13 cellular contexts compared by ENCODE assay signal in genomic region chr19:3508771-3509535, GRCh38. TPM values are rescaled to one million over a fixed set of nuclear protein-coding genes. Genes with fewer than 3 reads are reported as not detected.
DNase-seq lines count a peak whose midpoint lies in the region; ATAC-seq and TF ChIP-seq lines count a peak whose summit lies in the region.
"Had no signal": no experiment of that assay in that cellular context is flagged by ENCODE, and none has a peak within 500 bp of the region (broad histone marks: within the 10 kb centered on the region; RNA-seq: fewer than 3 reads in every experiment).

No MANE protein-coding gene starts in this region.

- no peaks in the 10 kb centered on the region for H3K27me3 Mint-ChIP-seq in CD4-positive, CD25-positive, alpha-beta regulatory T cell
- H3K27me3 Mint-ChIP-seq in IgD-negative memory B cell: no peaks in the 10 kb centered on the region
- H3K27me3 Mint-ChIP-seq in naive thymus-derived CD8-positive, alpha-beta T cell: no peaks in the 10 kb centered on the region

- no peak for TF ChIP-seq CTCF in colonic mucosa (IDR thresholded peaks at IDR 0.05)

- peaks cover 7% of the 10 kb centered on the region for H3K36me3 ChIP-seq in CD4-positive, CD25-positive, alpha-beta regulatory T cell (ENCODE audit: control insufficient read depth, insufficient read depth, low read length)
- H3K36me3 ChIP-seq in colonic mucosa (no peaks in the 10 kb centered on the region), Karpas-422 (ENCODE audit: insufficient read depth, low read length) (no peaks in the 10 kb centered on the region), SJCRH30 (peaks cover 5% of the 10 kb centered on the region)

- H3K27ac ChIP-seq in CD4-positive, CD25-positive, alpha-beta regulatory T cell (ENCODE audit: insufficient read depth, low read length, poor library complexity, severe bottlenecking): no peak overlapping the region
- no peak overlapping the region for H3K27ac ChIP-seq in colonic mucosa
- no peak overlapping the region for H3K27ac ChIP-seq in Karpas-422 (ENCODE audit: low read length)
- H3K27ac ChIP-seq in SJCRH30: no peak overlapping the region
- H3K27ac ChIP-seq: SK-N-MC had no signal

- no peak overlapping the region for H3K4me3 ChIP-seq in CD4-positive, CD25-positive, alpha-beta regulatory T cell (ENCODE audit: low read depth, low read length)
- H3K4me3 ChIP-seq in colonic mucosa (no peak overlapping the region), Karpas-422 (ENCODE audit: low read length) (no peak overlapping the region), SJCRH30 (no peak overlapping the region)
- H3K4me3 ChIP-seq: SK-N-MC had no signal

- no peak for ATAC-seq in CD4-positive, CD25-positive, alpha-beta regulatory T cell (ENCODE audit: low read depth in 2 of 2)
- no peak for ATAC-seq in naive thymus-derived CD8-positive, alpha-beta T cell

- H3K4me1 ChIP-seq in CD4-positive, CD25-positive, alpha-beta regulatory T cell (ENCODE audit: control insufficient read depth, insufficient read depth, low read length, poor library complexity, severe bottlenecking): peaks cover 29% of the 10 kb centered on the region
- H3K4me1 ChIP-seq in colonic mucosa (peaks cover 5% of the 10 kb centered on the region), Karpas-422 (ENCODE audit: low read length) (peaks cover 19% of the 10 kb centered on the region), SJCRH30 (no peaks in the 10 kb centered on the region)

- H3K27ac Mint-ChIP-seq in CD4-positive, CD25-positive, alpha-beta regulatory T cell: peak overlapping the region in 2 of 3 donors; percentile 65 to 82
- peak overlapping the region; percentile 47 to 91 (median 87) for H3K27ac Mint-ChIP-seq in IgD-negative memory B cell
- peak overlapping the region in 9 of 10 donors; percentile 32 to 88 (median 74) for H3K27ac Mint-ChIP-seq in naive thymus-derived CD8-positive, alpha-beta T cell

- POLR2A ChIA-PET in naive thymus-derived CD8-positive, alpha-beta T cell (lab: Charles Lee): interaction anchor here (0.7 kb wide), 2 partner anchors 14 to 400 kb away, joined by 3 to 4 read pairs; no protein-coding TSS in a partner anchor

- peaks cover 81% of the 10 kb centered on the region for H3K79me2 ChIP-seq in Karpas-422 (ENCODE audit: low read length)

- intact Hi-C loops in colonic mucosa (cut with DNase I): no loop called here

- H3K9me2 ChIP-seq in Karpas-422 (replicated peaks; ENCODE audit: insufficient read depth, low read length): no peaks in the 10 kb centered on the region

- peaks cover 19% of the 10 kb centered on the region; the same call in 1 of the 2 replicates for H4K20me1 ChIP-seq in Karpas-422 (ENCODE audit: insufficient read depth, low read depth, low read length)

- H3K4me1 Mint-ChIP-seq in CD4-positive, CD25-positive, alpha-beta regulatory T cell: peaks cover 5 to 71% (median 30%) of the 10 kb centered on the region in 4 donors
- peaks cover 15 to 30% (median 16%) of the 10 kb centered on the region in 3 donors for H3K4me1 Mint-ChIP-seq in IgD-negative memory B cell
- H3K4me1 Mint-ChIP-seq in naive thymus-derived CD8-positive, alpha-beta T cell: peaks cover 26 to 72% (median 53%) of the 10 kb centered on the region in 4 donors

- H3K9ac ChIP-seq in colonic mucosa (ENCODE audit: low read depth in 2 of 2, low read length in 2 of 2) (no peak overlapping the region), Karpas-422 (ENCODE audit: low read length) (no peak overlapping the region)

- H3K9me3 Mint-ChIP-seq in CD4-positive, CD25-positive, alpha-beta regulatory T cell: peaks cover 0 to 1% (median 0%) of the 10 kb centered on the region in 7 donors
- no peaks in the 10 kb centered on the region for H3K9me3 Mint-ChIP-seq in IgD-negative memory B cell
- no peaks in the 10 kb centered on the region for H3K9me3 Mint-ChIP-seq in naive thymus-derived CD8-positive, alpha-beta T cell

- DNase-seq in CD4-positive, CD25-positive, alpha-beta regulatory T cell: no peak
- peak; percentile 55 for DNase-seq in astrocyte of the hippocampus (ENCODE audit: low read depth, low spot score)
- DNase-seq in naive thymus-derived CD8-positive, alpha-beta T cell: no peak
- no peak for DNase-seq in colonic mucosa
- no peak for DNase-seq in NCI-H2081 treated with DMSO at 0.1 percent for 48 hours (lab: John Stamatoyannopoulos, UW)
- DNase-seq in Karpas-422: no peak
- no peak for DNase-seq in SJCRH30
- DNase-seq: effector CD4-positive, alpha-beta T cell; NCI-H226 had no signal

- H2AFZ ChIP-seq in Karpas-422 (ENCODE audit: low read length): no peak overlapping the region

- no peak overlapping the region for H3K4me2 ChIP-seq in Karpas-422 (ENCODE audit: low read depth, low read length, poor library complexity, severe bottlenecking)

- peak overlapping the region; percentile 78 to 94 (median 90) for H3K4me3 Mint-ChIP-seq in CD4-positive, CD25-positive, alpha-beta regulatory T cell
- peak overlapping the region; percentile 68 to 88 (median 88) for H3K4me3 Mint-ChIP-seq in IgD-negative memory B cell
- peak overlapping the region; percentile 31 to 80 (median 65) for H3K4me3 Mint-ChIP-seq in naive thymus-derived CD8-positive, alpha-beta T cell

- H3K36me3 Mint-ChIP-seq in CD4-positive, CD25-positive, alpha-beta regulatory T cell: no peaks in the 10 kb centered on the region
- H3K36me3 Mint-ChIP-seq in IgD-negative memory B cell: no peaks in the 10 kb centered on the region
- peaks cover 0 to 17% (median 0%) of the 10 kb centered on the region in 3 donors for H3K36me3 Mint-ChIP-seq in naive thymus-derived CD8-positive, alpha-beta T cell

- no peaks in the 10 kb centered on the region for H3K9me3 ChIP-seq in CD4-positive, CD25-positive, alpha-beta regulatory T cell (ENCODE audit: control insufficient read depth in 2 of 2, low read length in 2 of 2)
- no peaks in the 10 kb centered on the region for H3K9me3 ChIP-seq in colonic mucosa
- H3K9me3 ChIP-seq in Karpas-422 (ENCODE audit: low read length): no peaks in the 10 kb centered on the region
- H3K9me3 ChIP-seq in SJCRH30 (replicated peaks): no peaks in the 10 kb centered on the region

- H3K27me3 ChIP-seq in CD4-positive, CD25-positive, alpha-beta regulatory T cell (ENCODE audit: control insufficient read depth, insufficient read depth, low read length): no peaks in the 10 kb centered on the region
- no peaks in the 10 kb centered on the region for H3K27me3 ChIP-seq in colonic mucosa
- no peaks in the 10 kb centered on the region for H3K27me3 ChIP-seq in Karpas-422 (ENCODE audit: low read length)
- no peaks in the 10 kb centered on the region for H3K27me3 ChIP-seq in SJCRH30

RNA-seq across cellular contexts. Expression of gene FZR1, which starts 2.8 kb away (rescaled TPM):
- 107 TPM for total RNA-seq in CD4-positive, CD25-positive, alpha-beta regulatory T cell
- polyA plus RNA-seq in CD4-positive, CD25-positive, alpha-beta regulatory T cell: 10 to 100 TPM in 2 of 4 donors, 1 to 10 TPM in 2; 9.1 to 11.4 (median 10.3) TPM
- 19.2 TPM for polyA plus RNA-seq in IgD-negative memory B cell
- 10 to 100 TPM; 61.2 to 65.1 TPM for total RNA-seq in naive thymus-derived CD8-positive, alpha-beta T cell
- 10 to 100 TPM in 1 of 3 donors, 1 to 10 TPM in 2; 8.1 to 11.8 (median 9.5) TPM for polyA plus RNA-seq in naive thymus-derived CD8-positive, alpha-beta T cell
- total RNA-seq in colonic mucosa: 10 to 100 TPM; 45.8 to 62.5 TPM
- 22.8 and 41.6 TPM in 2 replicates for total RNA-seq in Karpas-422 (2014; rRNA removed; shearing (Covaris generic); ENCODE audit: low replicate concordance)
- 31.4 and 31.8 TPM in 2 replicates for total RNA-seq in SJCRH30 (2014; rRNA removed; shearing (Covaris generic))

RNA-seq across cellular contexts. Expression of gene DOHH, which starts 8.5 kb away (rescaled TPM):
- 3.5 TPM for total RNA-seq in CD4-positive, CD25-positive, alpha-beta regulatory T cell
- 10 to 100 TPM in 2 of 4 donors, 1 to 10 TPM in 2; 6.0 to 13.9 (median 8.9) TPM for polyA plus RNA-seq in CD4-positive, CD25-positive, alpha-beta regulatory T cell
- polyA plus RNA-seq in IgD-negative memory B cell: 16.3 TPM
- total RNA-seq in naive thymus-derived CD8-positive, alpha-beta T cell: 1 to 10 TPM; 6.5 to 6.6 TPM
- polyA plus RNA-seq in naive thymus-derived CD8-positive, alpha-beta T cell: 10 to 100 TPM in 1 of 3 donors, 1 to 10 TPM in 2; 6.9 to 15.5 (median 7.8) TPM
- 10 to 100 TPM in 1 of 2 donors, 1 to 10 TPM in 1; 9.5 to 24.4 TPM for total RNA-seq in colonic mucosa
- total RNA-seq in Karpas-422 (2014; rRNA removed; shearing (Covaris generic); ENCODE audit: low replicate concordance): 0.89 and 10.4 TPM in 2 replicates
- 11.7 and 12.3 TPM in 2 replicates for total RNA-seq in SJCRH30 (2014; rRNA removed; shearing (Covaris generic))

RNA-seq across cellular contexts. Expression of gene SMIM44, which starts 25.7 kb away (rescaled TPM):
- not detected for total RNA-seq in CD4-positive, CD25-positive, alpha-beta regulatory T cell
- not detected for polyA plus RNA-seq in CD4-positive, CD25-positive, alpha-beta regulatory T cell
- polyA plus RNA-seq in IgD-negative memory B cell: not detected
- not detected for total RNA-seq in naive thymus-derived CD8-positive, alpha-beta T cell
- polyA plus RNA-seq in naive thymus-derived CD8-positive, alpha-beta T cell: not detected
- 1 to 10 TPM; 4.3 to 6.2 TPM for total RNA-seq in colonic mucosa
- total RNA-seq in Karpas-422 (2014; rRNA removed; shearing (Covaris generic); ENCODE audit: low replicate concordance): not detected in 2 replicates
- not detected in 2 replicates for total RNA-seq in SJCRH30 (2014; rRNA removed; shearing (Covaris generic))
- total RNA-seq: urinary bladder had no signal
- polyA plus RNA-seq: neural cell, urinary bladder had no signal

RNA-seq across cellular contexts. Expression of gene SMIM24, which starts 28.6 kb away (rescaled TPM):
- total RNA-seq in CD4-positive, CD25-positive, alpha-beta regulatory T cell: 1.4 TPM
- polyA plus RNA-seq in CD4-positive, CD25-positive, alpha-beta regulatory T cell: not detected
- not detected for polyA plus RNA-seq in IgD-negative memory B cell
- total RNA-seq in naive thymus-derived CD8-positive, alpha-beta T cell: not detected
- polyA plus RNA-seq in naive thymus-derived CD8-positive, alpha-beta T cell: under 1 TPM; 0.43 to 0.57 (median 0.53) TPM
- total RNA-seq in colonic mucosa: 10 to 100 TPM; 16.1 to 59.0 TPM
- total RNA-seq in Karpas-422 (2014; rRNA removed; shearing (Covaris generic); ENCODE audit: low replicate concordance): 0.89 and 1.2 TPM in 2 replicates
- not detected in 2 replicates for total RNA-seq in SJCRH30 (2014; rRNA removed; shearing (Covaris generic))
- total RNA-seq: urinary bladder had no signal
- polyA plus RNA-seq: neural cell, urinary bladder had no signal

RNA-seq across cellular contexts. Expression of gene TEKTIP1, which starts 30.0 kb away (rescaled TPM):
- total RNA-seq in CD4-positive, CD25-positive, alpha-beta regulatory T cell: 10.9 TPM
- polyA plus RNA-seq in CD4-positive, CD25-positive, alpha-beta regulatory T cell: under 1 TPM in 1 of 4 donors, not detected in 3; 0.44 TPM
- polyA plus RNA-seq in IgD-negative memory B cell: not detected
- 10 to 100 TPM in 1 of 2 experiments, 1 to 10 TPM in 1; 8.8 to 12.5 TPM for total RNA-seq in naive thymus-derived CD8-positive, alpha-beta T cell
- polyA plus RNA-seq in naive thymus-derived CD8-positive, alpha-beta T cell: under 1 TPM in 1 of 3 donors, not detected in 2; 0.45 TPM
- 1 to 10 TPM; 1.5 to 4.7 TPM for total RNA-seq in colonic mucosa
- total RNA-seq in Karpas-422 (2014; rRNA removed; shearing (Covaris generic); ENCODE audit: low replicate concordance): 0.29 TPM in 1 of 2 replicates, not detected in the other
- not detected in 2 replicates for total RNA-seq in SJCRH30 (2014; rRNA removed; shearing (Covaris generic))
- total RNA-seq: urinary bladder had no signal
- polyA plus RNA-seq: neural cell had no signal
